ENCODE assay signal across 20 cellular contexts in the genomic region with DNA sequence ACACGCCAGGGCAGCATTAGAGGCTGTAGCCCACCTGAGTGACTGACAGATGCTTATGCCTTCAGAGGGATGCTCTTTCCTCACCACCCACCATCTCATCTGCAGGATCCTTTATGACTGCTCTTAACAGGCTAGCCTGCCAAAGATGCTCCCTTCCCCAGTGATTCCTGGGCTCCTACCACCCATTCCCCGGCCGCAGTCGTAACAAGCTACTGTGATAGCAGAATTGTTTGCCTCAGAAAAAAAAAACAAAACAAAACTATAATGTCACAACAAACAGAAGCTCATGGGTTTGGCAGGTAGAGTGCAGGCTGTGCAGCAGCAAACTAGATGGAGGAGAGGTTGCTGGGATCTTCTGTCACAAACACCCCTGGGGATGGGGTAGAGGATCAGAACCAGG.
DNase-seq lines count a peak whose midpoint lies in the region; ATAC-seq and TF ChIP-seq lines count a peak whose summit lies in the region.
"Had no signal": no experiment of that assay in that cellular context is flagged by ENCODE, and none has a peak within 500 bp of the region (broad histone marks: within the 10 kb centered on the region; RNA-seq: fewer than 3 reads in every experiment).

No MANE protein-coding gene starts in this region.

- no peak overlapping the region for H3K4me3 ChIP-seq in neural progenitor cell
- H3K4me3 ChIP-seq: A549; BLaER1 treated with 17β-estradiol and CSF1 and Interleukin-3, amounts not matched to agents 10 nM and 100 nM had no signal

- H3K36me3 Mint-ChIP-seq in neural progenitor cell (no peaks in the 10 kb centered on the region), progenitor cell of endocrine pancreas (ENCODE audit: insufficient read depth) (no peaks in the 10 kb centered on the region)
- H3K36me3 Mint-ChIP-seq: CD8-positive, alpha-beta T cell had no signal

- H3K27me3 Mint-ChIP-seq in neural progenitor cell (ENCODE audit: insufficient read depth, low read depth) = peaks cover 13% of the 10 kb centered on the region
- peaks cover 46% of the 10 kb centered on the region for H3K27me3 Mint-ChIP-seq in progenitor cell of endocrine pancreas

- DNase-seq in cardiac septum (ENCODE audit: low spot score) (peak; percentile 55), Right ventricle myocardium inferior (ENCODE audit: missing footprints) (no peak), mesenteric fat pad (ENCODE audit: low spot score) (peak; percentile 65), neural progenitor cell (ENCODE audit: low spot score) (no peak), progenitor cell of endocrine pancreas (ENCODE audit: low spot score, unreplicated experiment) (no peak), substantia nigra (lab: John Stamatoyannopoulos, UW) (no peak)
- no peak for DNase-seq in activated CD4-positive, alpha-beta T cell treated with anti-CD3 and anti-CD28 coated beads, Interleukin-2, amount 50 U/mL, for 48 hours
- DNase-seq: AML-193; Caco-2; Calu3; CD4-positive, alpha-beta T cell; CD8-positive, alpha-beta T cell; DMS79 treated with DMSO at 0.1 percent for 48 hours; GF-D8 had no signal

- H3K4me3 Mint-ChIP-seq in neural progenitor cell (no peak overlapping the region), progenitor cell of endocrine pancreas (ENCODE audit: low read depth) (no peak overlapping the region)
- H3K4me3 Mint-ChIP-seq: B cell; CD4-positive, alpha-beta T cell; CD8-positive, alpha-beta T cell had no signal

- H3K79me2 ChIP-seq in neural progenitor cell (ENCODE audit: low read depth) = no peaks in the 10 kb centered on the region

- no peak overlapping the region for H3K27ac ChIP-seq in neural progenitor cell
- no peak overlapping the region for H3K27ac ChIP-seq in substantia nigra (ENCODE audit: low read depth, low read length, poor library complexity, severe bottlenecking)
- H3K27ac ChIP-seq: 22Rv1; A549; BLaER1 treated with 17β-estradiol and CSF1 and Interleukin-3, amounts not matched to agents 10 nM and 100 nM; C4-2B had no signal

- peaks cover 13% of the 10 kb centered on the region for H3K4me1 Mint-ChIP-seq in neural progenitor cell
- no peaks in the 10 kb centered on the region for H3K4me1 Mint-ChIP-seq in progenitor cell of endocrine pancreas (ENCODE audit: low read depth)
- H3K4me1 Mint-ChIP-seq: B cell had no signal

- H3K27ac Mint-ChIP-seq in neural progenitor cell (peak overlapping the region; percentile 67), progenitor cell of endocrine pancreas (peak overlapping the region; percentile 38)
- H3K27ac Mint-ChIP-seq: B cell; CD4-positive, alpha-beta T cell; CD8-positive, alpha-beta T cell had no signal

- H3F3A ChIP-seq in neural progenitor cell (ENCODE audit: low read depth) = no peaks in the 10 kb centered on the region

- no peaks in the 10 kb centered on the region for H3K27me3 ChIP-seq in neural progenitor cell
- H3K27me3 ChIP-seq: BLaER1 treated with 17β-estradiol and CSF1 and Interleukin-3, amounts not matched to agents 10 nM and 100 nM had no signal

- no peak overlapping the region for H3K4me2 ChIP-seq in neural progenitor cell
- H3K4me2 ChIP-seq: A549; BLaER1 treated with 17β-estradiol and CSF1 and Interleukin-3, amounts not matched to agents 10 nM and 100 nM had no signal

- no peak for TF ChIP-seq CTCF in neural progenitor cell (IDR thresholded peaks at IDR 0.05)
- TF ChIP-seq CTCF in progenitor cell of endocrine pancreas (IDR thresholded peaks at IDR 0.05; ENCODE audit: unreplicated experiment) = no peak

- no peak overlapping the region for H3K9ac ChIP-seq in neural progenitor cell
- H3K9ac ChIP-seq: BLaER1 treated with 17β-estradiol and CSF1 and Interleukin-3, amounts not matched to agents 10 nM and 100 nM had no signal

- peaks cover 14% of the 10 kb centered on the region for H3K9me3 Mint-ChIP-seq in neural progenitor cell
- peaks cover 2% of the 10 kb centered on the region for H3K9me3 Mint-ChIP-seq in progenitor cell of endocrine pancreas (ENCODE audit: low read depth)
- H3K9me3 Mint-ChIP-seq: CD4-positive, alpha-beta T cell; CD8-positive, alpha-beta T cell had no signal

- H4K20me1 ChIP-seq in neural progenitor cell (ENCODE audit: low read depth) = no peaks in the 10 kb centered on the region
- H4K20me1 ChIP-seq: BLaER1 treated with 17β-estradiol and CSF1 and Interleukin-3, amounts not matched to agents 10 nM and 100 nM had no signal

- ATAC-seq in Right ventricle myocardium inferior (no peak), GM19324 (IDR thresholded peaks at IDR 0.05; ENCODE audit: low FRiP score, unreplicated experiment) (no peak)
- ATAC-seq: A549; CD8-positive, alpha-beta T cell had no signal

- no peaks in the 10 kb centered on the region for H3K36me3 ChIP-seq in neural progenitor cell
- H3K36me3 ChIP-seq: BLaER1 treated with 17β-estradiol and CSF1 and Interleukin-3, amounts not matched to agents 10 nM and 100 nM had no signal

- no peaks in the 10 kb centered on the region for H3K4me1 ChIP-seq in neural progenitor cell
- H3K4me1 ChIP-seq: A549, Caco-2 had no signal

- H3K9me3 ChIP-seq in neural progenitor cell (ENCODE audit: low read depth) = no peaks in the 10 kb centered on the region
- H3K9me3 ChIP-seq: Caco-2 had no signal

- no peak overlapping the region for H2AFZ ChIP-seq in neural progenitor cell (replicated peaks)

- intact Hi-C loops in cardiac septum (cut with DNase I) (no loop called here), Right ventricle myocardium inferior (cut with DNase I) (no loop called here)

Comparison
In these comparisons a context has a peak if more than half of its experiments do, and no peak if none do; other contexts are left out.
1. DNase-seq: peak in cardiac septum (single experiment) and mesenteric fat pad (single experiment); none in Right ventricle myocardium inferior (single experiment), neural progenitor cell (single experiment), progenitor cell of endocrine pancreas (single experiment), activated CD4-positive, alpha-beta T cell treated with anti-CD3 and anti-CD28 coated beads, Interleukin-2, amount 50 U/mL, for 48 hours (0 of 2) and substantia nigra (0 of 49).